In the genomic region with DNA sequence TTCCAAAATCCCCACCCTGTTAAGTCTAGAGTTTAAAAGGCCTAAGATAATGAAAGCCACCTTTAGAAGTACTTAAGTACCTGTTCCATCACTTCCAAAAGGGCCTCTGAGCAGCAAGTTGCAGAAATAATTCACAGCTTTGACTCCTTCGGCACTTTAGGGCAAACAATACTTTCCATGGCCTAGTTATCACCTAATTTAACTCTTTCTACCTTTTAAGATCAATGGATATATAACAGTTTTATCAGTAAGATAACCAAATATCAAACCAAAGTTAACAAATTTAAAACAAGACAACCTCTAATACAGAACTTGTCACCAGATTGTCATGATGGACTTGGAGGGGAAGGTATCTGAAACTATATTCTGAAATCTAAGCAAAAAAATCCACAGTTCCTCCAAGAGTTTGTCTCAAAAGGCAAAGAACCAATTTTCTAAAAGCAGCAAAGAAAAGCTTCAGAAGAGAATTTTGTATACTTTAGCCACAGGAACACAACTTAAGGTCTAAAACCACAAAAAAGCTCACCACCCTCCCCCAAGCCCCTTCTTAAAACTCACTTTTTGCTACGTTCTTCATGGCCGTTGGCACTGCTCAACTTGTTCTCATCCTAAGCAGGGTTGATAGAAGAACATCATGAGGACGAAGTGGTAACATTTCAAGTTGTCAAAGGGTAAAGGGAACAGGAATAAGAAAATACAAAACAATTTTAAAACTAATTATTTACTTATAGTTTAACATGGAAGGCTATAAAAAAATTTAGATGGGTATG, we compare ENCODE assay signal across 1 cellular context.
TF ChIP-seq lines count a peak whose summit lies in the region.

No MANE protein-coding gene starts in this region.

TF ChIP-seq in WTC11, 78 proteins besides CTCF, POLR2A, EP300 and RAD21 (continued from another document):
- TF ChIP-seq, protein P1, sequence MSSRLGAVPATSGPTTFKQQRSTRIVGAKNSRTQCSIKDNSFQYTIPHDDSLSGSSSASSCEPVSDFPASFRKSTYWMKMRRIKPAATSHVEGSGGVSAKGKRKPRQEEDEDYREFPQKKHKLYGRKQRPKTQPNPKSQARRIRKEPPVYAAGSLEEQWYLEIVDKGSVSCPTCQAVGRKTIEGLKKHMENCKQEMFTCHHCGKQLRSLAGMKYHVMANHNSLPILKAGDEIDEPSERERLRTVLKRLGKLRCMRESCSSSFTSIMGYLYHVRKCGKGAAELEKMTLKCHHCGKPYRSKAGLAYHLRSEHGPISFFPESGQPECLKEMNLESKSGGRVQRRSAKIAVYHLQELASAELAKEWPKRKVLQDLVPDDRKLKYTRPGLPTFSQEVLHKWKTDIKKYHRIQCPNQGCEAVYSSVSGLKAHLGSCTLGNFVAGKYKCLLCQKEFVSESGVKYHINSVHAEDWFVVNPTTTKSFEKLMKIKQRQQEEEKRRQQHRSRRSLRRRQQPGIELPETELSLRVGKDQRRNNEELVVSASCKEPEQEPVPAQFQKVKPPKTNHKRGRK (CRISPR knock-in tag; IDR thresholded peaks at IDR 0.05; ENCODE audit: borderline replicate concordance) = no peak
TF ChIP-seq in WTC11: peak in this region for 0.
